ENCODE assay signal across 8 cellular contexts in genomic region chr11:125591659-125592304, GRCh38. TPM values are rescaled to one million over a fixed set of nuclear protein-coding genes. Genes with fewer than 3 reads are reported as not detected.
DNase-seq lines count a peak whose midpoint lies in the region; ATAC-seq and TF ChIP-seq lines count a peak whose summit lies in the region.

No MANE protein-coding gene starts in this region.

- peaks cover 47% of the 10 kb centered on the region for H3K4me1 Mint-ChIP-seq in activated naive CD4-positive, alpha-beta T cell treated with anti-CD3 and anti-CD28 coated beads for 36 hours (ENCODE audit: low read depth)
- peaks cover 25% of the 10 kb centered on the region for H3K4me1 Mint-ChIP-seq in progenitor cell of endocrine pancreas (ENCODE audit: low read depth)

- H3K4me1 ChIP-seq in Panc1 (ENCODE audit: control insufficient read depth, insufficient read depth, low read length): peaks cover 6% of the 10 kb centered on the region; the same call in 1 of the 2 replicates
- H3K4me1 ChIP-seq in cardiac muscle cell (ENCODE audit: low read depth): peaks cover 11% of the 10 kb centered on the region

- TF ChIP-seq CTCF in Panc1 (IDR thresholded peaks at IDR 0.05): no peak
- TF ChIP-seq CTCF in cardiac muscle cell (IDR thresholded peaks at IDR 0.05; ENCODE audit: low read depth, low read length): no peak
- no peak for TF ChIP-seq CTCF in progenitor cell of endocrine pancreas (IDR thresholded peaks at IDR 0.05; ENCODE audit: unreplicated experiment)

- intact Hi-C loops in Panc1 (cut with micrococcal nuclease; ENCODE audit: unreplicated experiment): no loop called here
- intact Hi-C loops in activated naive CD4-positive, alpha-beta T cell treated with anti-CD3 and anti-CD28 coated beads for 36 hours (cut with micrococcal nuclease): loop anchor here (1.0 to 5.0 kb wide), 8 partner anchors 22 to 714 kb away; partner anchors contain the start of genes CHEK1, EI24, FAM118B and FOXRED1

- no peaks in the 10 kb centered on the region for H3K27me3 Mint-ChIP-seq in activated naive CD4-positive, alpha-beta T cell treated with anti-CD3 and anti-CD28 coated beads for 36 hours (ENCODE audit: low read depth)
- H3K27me3 Mint-ChIP-seq in progenitor cell of endocrine pancreas: no peaks in the 10 kb centered on the region

- POLR2A ChIA-PET in Panc1 (lab: Charles Lee): interaction anchor here (0.6 to 2.0 kb wide), 4 partner anchors 22 to 1850 kb away, joined by 3 to 8 read pairs (median 4); partner anchors contain the start of gene EI24

- CTCF ChIA-PET in Panc1 (lab: Charles Lee): interaction anchor here (0.6 kb wide), 1 partner anchor 20 kb away, joined by 3 read pairs; no protein-coding TSS in a partner anchor
- CTCF ChIA-PET in activated naive CD4-positive, alpha-beta T cell treated with anti-CD3 and anti-CD28 coated beads for 36 hours (lab: Charles Lee): interaction anchor here (5.9 kb wide), 1 partner anchor 21 kb away, joined by 22 read pairs; the partner anchor contains the start of gene EI24

- H3K9me3 Mint-ChIP-seq in activated naive CD4-positive, alpha-beta T cell treated with anti-CD3 and anti-CD28 coated beads for 36 hours: no peaks in the 10 kb centered on the region
- no peaks in the 10 kb centered on the region for H3K9me3 Mint-ChIP-seq in progenitor cell of endocrine pancreas (ENCODE audit: low read depth)

- no peaks in the 10 kb centered on the region for H3K27me3 ChIP-seq in Panc1 (ENCODE audit: control insufficient read depth, insufficient read depth, low read length)
- no peaks in the 10 kb centered on the region for H3K27me3 ChIP-seq in cardiac muscle cell

- peaks cover 4% of the 10 kb centered on the region for H3K36me3 ChIP-seq in Panc1 (ENCODE audit: control insufficient read depth, insufficient read depth, low read length)
- no peaks in the 10 kb centered on the region for H3K36me3 ChIP-seq in cardiac muscle cell

- TSS peak; percentile 98 for BruUV-seq in Panc1 (replicated peaks; lab: Mats Ljungman, UMichigan)

- DNase-seq in 8988T (peak; percentile 23), Panc1 (ENCODE audit: low read depth, low spot score) (peak; percentile 5), cardiac muscle cell (ENCODE audit: low read depth in 1 of 2, low spot score in 1 of 2) (peak in 1 of 2 donors; percentile 51), progenitor cell of endocrine pancreas (ENCODE audit: low spot score, unreplicated experiment) (peak; percentile 26), NCI-H2196 (lab: John Stamatoyannopoulos, UW; ENCODE audit: unreplicated experiment) (no peak)
- peak; percentile 34 for DNase-seq in activated naive CD4-positive, alpha-beta T cell treated with anti-CD3 and anti-CD28 coated beads for 36 hours

- ATAC-seq in GM18505 (IDR thresholded peaks at IDR 0.05; ENCODE audit: unreplicated experiment) (peak; percentile 28), HG02885 (IDR thresholded peaks at IDR 0.05; ENCODE audit: poor library complexity, unreplicated experiment) (peak; percentile 21), Panc1 (peak; percentile 36)

- peaks cover 20% of the 10 kb centered on the region for H3K36me3 Mint-ChIP-seq in activated naive CD4-positive, alpha-beta T cell treated with anti-CD3 and anti-CD28 coated beads for 36 hours (ENCODE audit: low read depth)
- H3K36me3 Mint-ChIP-seq in progenitor cell of endocrine pancreas (ENCODE audit: insufficient read depth): peaks cover 7% of the 10 kb centered on the region

- TF ChIP-seq POLR2A in GM18505 (IDR thresholded peaks at IDR 0.05; ENCODE audit: borderline replicate concordance, extremely low read depth, insufficient read depth, insufficient read length): no peak

- H3K4me3 ChIP-seq in Panc1 (ENCODE audit: low read depth in 2 of 2, low read length in 2 of 2) (peak overlapping the region; percentile 86 to 99), cardiac muscle cell (peak overlapping the region; percentile 48)

- peak overlapping the region; percentile 92 for H3K27ac Mint-ChIP-seq in activated naive CD4-positive, alpha-beta T cell treated with anti-CD3 and anti-CD28 coated beads for 36 hours
- H3K27ac Mint-ChIP-seq in progenitor cell of endocrine pancreas: peak overlapping the region; percentile 99

- in situ Hi-C loops in Panc1 (cut with HindIII; ENCODE audit: low pct_unique_long_range_greater_than_20kb, low sequenced_read_pairs): no loop called here

- peak overlapping the region; percentile 100 for H3K4me3 Mint-ChIP-seq in activated naive CD4-positive, alpha-beta T cell treated with anti-CD3 and anti-CD28 coated beads for 36 hours
- H3K4me3 Mint-ChIP-seq in progenitor cell of endocrine pancreas (ENCODE audit: low read depth): peak overlapping the region; percentile 100

- H3K9me3 ChIP-seq in Panc1 (ENCODE audit: control insufficient read depth, insufficient read depth, low read depth, low read length) (no peaks in the 10 kb centered on the region), cardiac muscle cell (ENCODE audit: low read depth) (no peaks in the 10 kb centered on the region)

- H3K27ac ChIP-seq in Panc1 (ENCODE audit: low read length) (peak overlapping the region; percentile 98), cardiac muscle cell (peak overlapping the region; percentile 96)

RNA-seq across cellular contexts. Expression of gene STT3A, which starts 0.9 kb away (rescaled TPM):
- total RNA-seq in Panc1 (2021; ENCODE audit: unreplicated experiment): 229 TPM
- 181 TPM for polyA plus RNA-seq in Panc1 (2012; ENCODE audit: insufficient read length)
- total RNA-seq in activated naive CD4-positive, alpha-beta T cell treated with anti-CD3 and anti-CD28 coated beads for 36 hours: 100 to 1,000 TPM; 111 to 113 TPM
- total RNA-seq in cardiac muscle cell: 65.5 and 78.5 TPM in 2 replicates
- polyA plus RNA-seq in cardiac muscle cell: 117 and 130 TPM in 2 replicates
- 162 and 164 TPM in 2 replicates for total RNA-seq in progenitor cell of endocrine pancreas

RNA-seq across cellular contexts. Expression of gene EI24, which starts 22.5 kb away (rescaled TPM):
- total RNA-seq in Panc1 (2021; ENCODE audit: unreplicated experiment): 193 TPM
- 124 TPM for polyA plus RNA-seq in Panc1 (2012; ENCODE audit: insufficient read length)
- total RNA-seq in activated naive CD4-positive, alpha-beta T cell treated with anti-CD3 and anti-CD28 coated beads for 36 hours: 10 to 100 TPM; 28.8 to 33.0 TPM
- 96.7 and 128 TPM in 2 replicates for total RNA-seq in cardiac muscle cell
- 124 and 157 TPM in 2 replicates for polyA plus RNA-seq in cardiac muscle cell
- 68.0 and 74.0 TPM in 2 replicates for total RNA-seq in progenitor cell of endocrine pancreas

RNA-seq across cellular contexts. Expression of gene CHEK1, which starts 33.2 kb away (rescaled TPM):
- total RNA-seq in Panc1 (2021; ENCODE audit: unreplicated experiment): 71.6 TPM
- polyA plus RNA-seq in Panc1 (2012; ENCODE audit: insufficient read length): 30.4 TPM
- 100 to 1,000 TPM; 164 to 167 TPM for total RNA-seq in activated naive CD4-positive, alpha-beta T cell treated with anti-CD3 and anti-CD28 coated beads for 36 hours
- total RNA-seq in cardiac muscle cell: 12.6 and 19.1 TPM in 2 replicates
- polyA plus RNA-seq in cardiac muscle cell: 11.4 and 15.6 TPM in 2 replicates
- total RNA-seq in progenitor cell of endocrine pancreas: 52.7 and 58.3 TPM in 2 replicates
